Comparison of ENCODE assay signal across 8 cellular contexts in the genomic region with DNA sequence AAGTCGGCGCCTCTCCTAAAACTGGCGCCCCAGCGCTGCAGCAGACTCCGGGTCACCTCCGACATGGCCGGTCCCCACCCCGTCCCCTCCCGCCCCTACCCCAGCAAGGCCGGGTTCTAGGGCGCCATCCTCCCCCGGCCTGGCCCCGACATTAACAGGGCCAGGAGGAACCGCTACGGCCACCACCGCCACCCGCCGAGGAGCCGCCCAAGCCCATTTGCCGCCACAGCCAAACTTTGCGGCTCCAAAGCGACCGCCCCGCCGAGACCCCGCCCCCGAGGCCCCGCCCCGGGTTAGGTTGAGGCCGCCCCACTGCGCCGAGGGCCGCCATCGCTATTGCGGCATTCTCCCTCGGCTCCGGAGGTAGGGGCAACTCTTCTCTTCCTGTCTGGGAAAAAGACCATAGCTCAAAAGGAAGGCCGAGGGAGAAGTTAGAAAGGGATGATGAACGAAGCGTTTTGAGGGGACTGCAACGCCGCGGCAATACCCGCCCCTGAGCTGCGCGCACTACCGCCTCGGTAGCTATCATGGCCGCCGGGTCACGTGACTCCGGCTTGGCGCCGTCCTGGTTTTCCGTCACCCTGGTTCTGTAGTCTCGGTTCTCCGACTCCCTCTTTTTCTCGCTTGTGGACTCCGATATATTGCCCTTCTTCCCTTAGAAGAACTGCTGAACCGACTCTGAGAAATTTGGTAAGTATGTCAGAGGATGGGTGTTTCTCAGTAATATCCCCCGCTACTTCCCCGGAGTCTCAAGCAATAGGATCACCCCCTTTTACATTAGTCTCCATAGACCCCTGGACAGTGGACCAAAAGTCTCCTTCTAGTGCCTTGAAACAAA. TPM values are rescaled to one million over a fixed set of nuclear protein-coding genes. Genes with fewer than 3 reads are reported as not detected.
DNase-seq lines count a peak whose midpoint lies in the region; TF ChIP-seq lines count a peak whose summit lies in the region.

AIDA (minus strand) TSS at position 239 of the 838 bp plus-strand sequence; CDS start at position 65, 174 bp downstream.
A gene with protein sequence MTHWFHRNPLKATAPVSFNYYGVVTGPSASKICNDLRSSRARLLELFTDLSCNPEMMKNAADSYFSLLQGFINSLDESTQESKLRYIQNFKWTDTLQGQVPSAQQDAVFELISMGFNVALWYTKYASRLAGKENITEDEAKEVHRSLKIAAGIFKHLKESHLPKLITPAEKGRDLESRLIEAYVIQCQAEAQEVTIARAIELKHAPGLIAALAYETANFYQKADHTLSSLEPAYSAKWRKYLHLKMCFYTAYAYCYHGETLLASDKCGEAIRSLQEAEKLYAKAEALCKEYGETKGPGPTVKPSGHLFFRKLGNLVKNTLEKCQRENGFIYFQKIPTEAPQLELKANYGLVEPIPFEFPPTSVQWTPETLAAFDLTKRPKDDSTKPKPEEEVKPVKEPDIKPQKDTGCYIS (plus strand): TSS at position 312 of the 838 bp plus-strand sequence. CDS start 3,136 bp downstream, outside the sequence.

- no peak for TF ChIP-seq CTCF in HFFc6 (IDR thresholded peaks at IDR 0.05)
- peak; percentile 37 for TF ChIP-seq CTCF in neutrophil (IDR thresholded peaks at IDR 0.05)

- peaks cover 29% of the 10 kb centered on the region for H3K36me3 ChIP-seq in neutrophil

- H3K9me3 ChIP-seq in neutrophil: no peaks in the 10 kb centered on the region

- peak within 1 kb of the TSS; percentile 94 for H3K4me3 Mint-ChIP-seq in HFFc6

- H3K36me3 Mint-ChIP-seq in HFFc6 (ENCODE audit: low read depth): peaks cover 12% of the 10 kb centered on the region; the same call in 1 of the 2 replicates

- H3K4me1 Mint-ChIP-seq in HFFc6 (ENCODE audit: low read depth): peaks cover 42% of the 10 kb centered on the region

- in situ Hi-C loops in SK-MEL-5 (cut with HindIII; ENCODE audit: low pct_unique_long_range_greater_than_20kb, low sequenced_read_pairs): no loop called here

- peaks cover 31 to 37% of the 10 kb centered on the region in 2 experiments for H3K4me1 ChIP-seq in neutrophil (ENCODE audit: control insufficient read depth in 1 of 2, insufficient read depth in 1 of 2, low read depth in 1 of 2, low read length in 1 of 2)

- no peaks in the 10 kb centered on the region for H3K27me3 ChIP-seq in neutrophil

- peak within 1 kb of the TSS; percentile 69 to 97 for H3K4me3 ChIP-seq in neutrophil (ENCODE audit: low read depth in 1 of 2, low read length in 1 of 2)

- peak within 1 kb of the TSS; percentile 98 for H3K27ac Mint-ChIP-seq in HFFc6

- H3K27me3 Mint-ChIP-seq in HFFc6 (ENCODE audit: insufficient read depth): peaks cover 7% of the 10 kb centered on the region

- H3K27ac ChIP-seq in neutrophil: peak within 1 kb of the TSS; percentile 98
- H3K27ac ChIP-seq in substantia nigra (ENCODE audit: low read depth, low read length, poor library complexity, severe bottlenecking): peak within 1 kb of the TSS; percentile 99

- H3K9me3 Mint-ChIP-seq in HFFc6: no peaks in the 10 kb centered on the region

- DNase-seq in GM04503 (ENCODE audit: low read depth): peak; percentile 42
- peak; percentile 80 for DNase-seq in HFFc6
- DNase-seq in NAMALWA (ENCODE audit: low spot score): peak; percentile 89
- peak; percentile 84 for DNase-seq in SK-MEL-5 (ENCODE audit: low read depth, low spot score)
- peak; percentile 97 for DNase-seq in activated naive CD4-positive, alpha-beta T cell treated with Interleukin-2 at 50 U/mL for 16 hours
- peak; percentile 81 for DNase-seq in foreskin melanocyte
- DNase-seq in substantia nigra (lab: John Stamatoyannopoulos, UW): peak; percentile 63 to 99 (median 91)

RNA-seq across cellular contexts. Expression of gene AIDA, which starts in this region (rescaled TPM):
- 100 to 1,000 TPM in 4 of 6 experiments, 10 to 100 TPM in 2; 87.1 to 112 (median 103) TPM for total RNA-seq in HFFc6 (2021; fragmentation: NEBNext Ultra II Directional; extraction: Animal tissue kit (Norgen Biotek cat#: 25700))
- 18.9 and 20.0 TPM in 2 replicates for total RNA-seq in SK-MEL-5 (2014; rRNA removed; shearing (Covaris generic))
- polyA plus RNA-seq in SK-MEL-5 (2015; cell fraction: cytosol; rRNA removed): 37.8 and 47.1 TPM in 2 replicates
- polyA plus RNA-seq in SK-MEL-5 (2015; cell fraction: nucleus; rRNA removed): 10.2 and 13.9 TPM in 2 replicates

RNA-seq across cellular contexts. Expression of the second gene that starts in this region (rescaled TPM):
- total RNA-seq in HFFc6 (2021; fragmentation: NEBNext Ultra II Directional; extraction: Animal tissue kit (Norgen Biotek cat#: 25700)): 10 to 100 TPM; 61.0 to 71.0 (median 67.6) TPM
- total RNA-seq in SK-MEL-5 (2014; rRNA removed; shearing (Covaris generic)): 67.4 and 68.9 TPM in 2 replicates
- polyA plus RNA-seq in SK-MEL-5 (2015; cell fraction: cytosol; rRNA removed): 25.4 and 29.8 TPM in 2 replicates
- polyA plus RNA-seq in SK-MEL-5 (2015; cell fraction: nucleus; rRNA removed): 26.9 and 28.2 TPM in 2 replicates

Comparison
In these comparisons a context has a peak if more than half of its experiments do, and no peak if none do; other contexts are left out.
1. Peak in every context shown above with its lines: DNase-seq, H3K4me3 ChIP-seq and H3K27ac ChIP-seq.
2. DNase-seq: peak in every context shown above with its lines; median percentile 97 in activated naive CD4-positive, alpha-beta T cell treated with Interleukin-2 at 50 U/mL for 16 hours; 91 in substantia nigra; 89 in NAMALWA; 84 in SK-MEL-5; 81 in foreskin melanocyte; 80 in HFFc6; 42 in GM04503.